8 cellular contexts compared by ENCODE assay signal in the genomic region with DNA sequence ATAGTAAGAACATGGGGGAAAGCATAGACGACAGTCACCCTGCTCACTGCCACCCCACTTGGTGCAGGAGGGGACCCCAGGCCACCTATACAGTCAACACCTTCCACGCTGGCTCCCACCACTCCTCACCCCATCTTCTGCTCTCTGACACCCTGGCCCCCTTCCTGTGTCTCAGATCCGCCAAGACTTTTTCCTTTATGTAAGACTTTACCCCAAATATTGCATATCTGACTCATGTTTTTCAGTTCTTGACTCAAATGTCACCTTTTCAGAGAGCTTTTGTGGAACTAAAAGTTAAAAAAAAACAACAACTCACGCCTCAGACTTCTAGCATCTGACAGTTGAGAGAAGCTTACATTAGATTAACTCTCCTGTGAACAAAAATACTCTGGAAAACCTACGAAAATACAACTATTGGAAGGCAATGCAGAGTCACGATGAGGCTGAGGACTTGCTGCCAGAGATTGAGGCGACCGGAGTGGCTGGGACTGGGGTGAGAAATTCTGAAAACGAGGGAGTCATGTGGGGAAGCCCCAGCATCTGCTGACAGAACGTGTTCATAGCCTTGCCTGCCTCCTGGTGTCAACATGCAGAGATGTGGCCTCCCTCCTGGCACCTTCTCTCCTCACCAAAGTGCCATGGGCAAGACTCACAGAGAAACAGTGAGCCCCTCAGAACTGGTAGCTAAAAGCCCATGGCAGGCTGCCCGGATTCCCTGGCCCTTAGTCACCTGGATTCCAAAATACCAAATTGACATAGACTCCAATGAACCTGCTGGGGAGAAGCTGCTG. TPM values are rescaled to one million over a fixed set of nuclear protein-coding genes. Genes with fewer than 3 reads are reported as not detected.
A peak's percentile ranks its signal among the peaks of the same experiment; 100 is the strongest.
DNase-seq lines count a peak whose midpoint lies in the region; ATAC-seq, FAIRE-seq and TF ChIP-seq lines count a peak whose summit lies in the region.

No MANE protein-coding gene starts in this region.

- peaks cover 20% of the 10 kb centered on the region for H4K20me1 ChIP-seq in astrocyte (ENCODE audit: insufficient read depth, low read length)

- peaks cover 8% of the 10 kb centered on the region for H3K4me1 ChIP-seq in astrocyte (ENCODE audit: insufficient read depth, low read length)

- no peaks in the 10 kb centered on the region for H3K79me2 ChIP-seq in astrocyte (ENCODE audit: insufficient read depth, low read length)

- peaks cover 2% of the 10 kb centered on the region for H3K9me3 ChIP-seq in astrocyte (ENCODE audit: insufficient read depth, low read depth, low read length)

- no peak overlapping the region for H3K27ac ChIP-seq in astrocyte (ENCODE audit: low read depth, low read length)

- no peak overlapping the region for H3K4me3 Mint-ChIP-seq in astrocyte (ENCODE audit: unreplicated experiment)
- H3K4me3 Mint-ChIP-seq in stimulated activated naive CD8-positive, alpha-beta T cell treated with anti-CD3 and anti-CD28 coated beads, Interleukin-15, amount 100 ng/mL, for 72 hours: peak overlapping the region; percentile 9 to 14

- ATAC-seq in GM19351 (IDR thresholded peaks at IDR 0.05; ENCODE audit: unreplicated experiment) (peak; percentile 89), HG03139 (IDR thresholded peaks at IDR 0.05; ENCODE audit: unreplicated experiment) (peak; percentile 63)
- peak; percentile 93 for ATAC-seq in stimulated activated naive CD8-positive, alpha-beta T cell treated with anti-CD3 and anti-CD28 coated beads, Interleukin-15, amount 100 ng/mL, for 72 hours

- no peaks in the 10 kb centered on the region for H3K36me3 ChIP-seq in astrocyte (ENCODE audit: insufficient read depth, low read length)

- peak; percentile 26 for DNase-seq in CD1c-positive myeloid dendritic cell (ENCODE audit: extremely low spot score)
- DNase-seq in astrocyte (ENCODE audit: low read depth): peak; percentile 56
- DNase-seq in stimulated activated naive CD8-positive, alpha-beta T cell treated with anti-CD3 and anti-CD28 coated beads, Interleukin-15, amount 100 ng/mL, for 72 hours: peak; percentile 37 to 55
- DNase-seq in GF-D8 (lab: John Stamatoyannopoulos, UW): no peak
- DNase-seq in NCI-H82 treated with DMSO at 0.1 percent for 48 hours (lab: John Stamatoyannopoulos, UW; ENCODE audit: unreplicated experiment): no peak
- DNase-seq in NCI-H2171 (lab: John Stamatoyannopoulos, UW): no peak

- no peak overlapping the region for H2AFZ ChIP-seq in astrocyte (ENCODE audit: low read depth, low read length)

- no peak overlapping the region for H3K27ac Mint-ChIP-seq in astrocyte (ENCODE audit: unreplicated experiment)
- H3K27ac Mint-ChIP-seq in stimulated activated naive CD8-positive, alpha-beta T cell treated with anti-CD3 and anti-CD28 coated beads, Interleukin-15, amount 100 ng/mL, for 72 hours: peak overlapping the region; percentile 6 to 84

- H3K9me3 Mint-ChIP-seq in astrocyte (ENCODE audit: unreplicated experiment): peaks cover 15% of the 10 kb centered on the region
- H3K9me3 Mint-ChIP-seq in stimulated activated naive CD8-positive, alpha-beta T cell treated with anti-CD3 and anti-CD28 coated beads, Interleukin-15, amount 100 ng/mL, for 72 hours: peaks cover 0 to 8% of the 10 kb centered on the region in 2 donors

- no peaks in the 10 kb centered on the region for H3K27me3 ChIP-seq in astrocyte (ENCODE audit: insufficient read depth, low read length)

- peaks cover 14% of the 10 kb centered on the region for H3K36me3 Mint-ChIP-seq in astrocyte (ENCODE audit: low read depth, unreplicated experiment)

- H3K4me3 ChIP-seq in astrocyte (ENCODE audit: insufficient read depth, low read depth, low read length): no peak overlapping the region

- H3K4me1 Mint-ChIP-seq in astrocyte (ENCODE audit: low read depth, unreplicated experiment): peaks cover 4% of the 10 kb centered on the region
- H3K4me1 Mint-ChIP-seq in stimulated activated naive CD8-positive, alpha-beta T cell treated with anti-CD3 and anti-CD28 coated beads, Interleukin-15, amount 100 ng/mL, for 72 hours: peaks cover 9% of the 10 kb centered on the region

- TF ChIP-seq CTCF in astrocyte (IDR thresholded peaks at IDR 0.05; ENCODE audit: insufficient read depth, low read depth, low read length): no peak

- no peak overlapping the region for H3K4me2 ChIP-seq in astrocyte (ENCODE audit: low read length)

- no peak overlapping the region for H3K9ac ChIP-seq in astrocyte (ENCODE audit: low read length)

- peaks cover 4% of the 10 kb centered on the region for H3K27me3 Mint-ChIP-seq in astrocyte (ENCODE audit: low read depth, unreplicated experiment)
- peaks cover 17% of the 10 kb centered on the region for H3K27me3 Mint-ChIP-seq in stimulated activated naive CD8-positive, alpha-beta T cell treated with anti-CD3 and anti-CD28 coated beads, Interleukin-15, amount 100 ng/mL, for 72 hours

- FAIRE-seq in astrocyte (lab: Jason Lieb, UNC): no peak

RNA-seq across cellular contexts. Expression of gene FCN2, which starts 22.4 kb away (rescaled TPM):
- total RNA-seq in astrocyte: not detected in 2 replicates

RNA-seq across cellular contexts. Expression of gene FCN1, which starts 59.5 kb away (rescaled TPM):
- total RNA-seq in astrocyte: not detected in 2 replicates

Comparison
In these comparisons a context has a peak if more than half of its experiments do, and no peak if none do; other contexts are left out.
1. DNase-seq: peak in CD1c-positive myeloid dendritic cell (single experiment), astrocyte (single experiment) and stimulated activated naive CD8-positive, alpha-beta T cell treated with anti-CD3 and anti-CD28 coated beads, Interleukin-15, amount 100 ng/mL, for 72 hours (2 of 2); none in GF-D8 (single experiment), NCI-H82 treated with DMSO at 0.1 percent for 48 hours (single experiment) and NCI-H2171 (single experiment).
2. Peak in every context shown above with its lines, with median percentiles within 50 percentile points of each other: ATAC-seq.